Comparison of ENCODE assay signal across 8 cellular contexts in genomic region chr20:49508435-49509199, GRCh38. TPM values are rescaled to one million over a fixed set of nuclear protein-coding genes. Genes with fewer than 3 reads are reported as not detected.
A peak's percentile ranks its signal among the peaks of the same experiment; 100 is the strongest.
DNase-seq lines count a peak whose midpoint lies in the region; ATAC-seq and TF ChIP-seq lines count a peak whose summit lies in the region.

No MANE protein-coding gene starts in this region.

- TF ChIP-seq POLR2A in thyroid gland (IDR thresholded peaks at IDR 0.05), result no peak

- peaks cover 10% of the 10 kb centered on the region for H3K27me3 ChIP-seq in CD4-positive, CD25-positive, alpha-beta regulatory T cell (ENCODE audit: control insufficient read depth, insufficient read depth, low read length)
- H3K27me3 ChIP-seq in ascending aorta (no peaks in the 10 kb centered on the region), thyroid gland (no peaks in the 10 kb centered on the region)

- 52 to 60% methylated on average over 12 to 14 of the region's 14 CpGs for WGBS in thyroid gland, 2 donors

- peak in 2 of 3 donors; percentile 20 to 43 for DNase-seq in CD4-positive, CD25-positive, alpha-beta regulatory T cell
- DNase-seq in HCEC 1CT (peak; percentile 42), NCI-H526 (lab: John Stamatoyannopoulos, UW) (peak; percentile 52 to 77), ascending aorta (ENCODE audit: low spot score in 2 of 2) (no peak), iris pigment epithelial cell (ENCODE audit: low read depth) (peak; percentile 43), thyroid gland (no peak), cortex of kidney (lab: John Stamatoyannopoulos, UW) (no peak)

- no peak overlapping the region for H3K4me3 Mint-ChIP-seq in CD4-positive, CD25-positive, alpha-beta regulatory T cell

- H3K27me3 Mint-ChIP-seq in CD4-positive, CD25-positive, alpha-beta regulatory T cell, result peaks cover 39% of the 10 kb centered on the region

- ATAC-seq in CD4-positive, CD25-positive, alpha-beta regulatory T cell (ENCODE audit: low read depth in 2 of 2), result peak in 1 of 2 donors; percentile 28
- ATAC-seq in GM21381 (IDR thresholded peaks at IDR 0.05; ENCODE audit: unreplicated experiment), result no peak

- H3K4me1 Mint-ChIP-seq in CD4-positive, CD25-positive, alpha-beta regulatory T cell, result peaks cover 0 to 4% (median 1%) of the 10 kb centered on the region in 4 donors

- H3K4me1 ChIP-seq in CD4-positive, CD25-positive, alpha-beta regulatory T cell (ENCODE audit: control insufficient read depth, insufficient read depth, low read length, poor library complexity, severe bottlenecking), result no peaks in the 10 kb centered on the region
- H3K4me1 ChIP-seq in ascending aorta (peaks cover 12 to 57% of the 10 kb centered on the region in 2 donors), thyroid gland (no peaks in the 10 kb centered on the region)

- H3K36me3 Mint-ChIP-seq in CD4-positive, CD25-positive, alpha-beta regulatory T cell, result no peaks in the 10 kb centered on the region

- no peaks in the 10 kb centered on the region for H3K9me3 ChIP-seq in CD4-positive, CD25-positive, alpha-beta regulatory T cell (ENCODE audit: control insufficient read depth in 2 of 2, low read length in 2 of 2)
- H3K9me3 ChIP-seq in ascending aorta (no peaks in the 10 kb centered on the region), thyroid gland (no peaks in the 10 kb centered on the region)

- no peak overlapping the region for H3K27ac ChIP-seq in CD4-positive, CD25-positive, alpha-beta regulatory T cell (ENCODE audit: insufficient read depth, low read length, poor library complexity, severe bottlenecking)
- H3K27ac ChIP-seq in ascending aorta (peak overlapping the region; percentile 62 to 70), thyroid gland (no peak overlapping the region)

- H3K9me3 Mint-ChIP-seq in CD4-positive, CD25-positive, alpha-beta regulatory T cell, result no peaks in the 10 kb centered on the region

- no peak overlapping the region for H3K4me3 ChIP-seq in CD4-positive, CD25-positive, alpha-beta regulatory T cell (ENCODE audit: low read depth, low read length)
- H3K4me3 ChIP-seq in ascending aorta (no peak overlapping the region), thyroid gland (replicated peaks in 1 of 3) (no peak overlapping the region)

- peak; percentile 51 to 59 (median 52) for TF ChIP-seq CTCF in ascending aorta (IDR thresholded peaks at IDR 0.05)
- peak in 5 of 6 experiments; percentile 29 to 53 (median 45) for TF ChIP-seq CTCF in thyroid gland (IDR thresholded peaks at IDR 0.05)

- H3K36me3 ChIP-seq in CD4-positive, CD25-positive, alpha-beta regulatory T cell (ENCODE audit: control insufficient read depth, insufficient read depth, low read length), result no peaks in the 10 kb centered on the region
- peaks cover 48 to 59% of the 10 kb centered on the region in 2 donors for H3K36me3 ChIP-seq in ascending aorta
- no peaks in the 10 kb centered on the region for H3K36me3 ChIP-seq in thyroid gland

- intact Hi-C loops in ascending aorta (cut with DNase I), result loop anchor here (1.0 to 2.0 kb wide), 2 partner anchors 26 to 174 kb away; no protein-coding TSS in a partner anchor
- intact Hi-C loops in thyroid gland (cut with DNase I), result loop anchor here (5.0 kb wide), 1 partner anchor 171 kb away; no protein-coding TSS in a partner anchor

- H3K27ac Mint-ChIP-seq in CD4-positive, CD25-positive, alpha-beta regulatory T cell, result no peak overlapping the region

RNA-seq across cellular contexts. Expression of gene KCNB1, which starts 26.1 kb away (rescaled TPM):
- total RNA-seq in CD4-positive, CD25-positive, alpha-beta regulatory T cell, result not detected
- polyA plus RNA-seq in CD4-positive, CD25-positive, alpha-beta regulatory T cell, result under 1 TPM in 2 of 4 donors, not detected in 2; 0.02 to 0.05 TPM
- total RNA-seq in ascending aorta, result not detected
- total RNA-seq in thyroid gland, result under 1 TPM; 0.34 to 0.54 (median 0.47) TPM

RNA-seq across cellular contexts. Expression of gene PTGIS, which starts 59.3 kb away (rescaled TPM):
- not detected for total RNA-seq in CD4-positive, CD25-positive, alpha-beta regulatory T cell
- not detected for polyA plus RNA-seq in CD4-positive, CD25-positive, alpha-beta regulatory T cell
- total RNA-seq in ascending aorta, result 288 TPM
- total RNA-seq in thyroid gland, result 10 to 100 TPM in 3 of 4 donors, 1 to 10 TPM in 1; 4.4 to 41.2 (median 16.2) TPM

Comparison
In these comparisons a context has a peak if more than half of its experiments do, and no peak if none do; other contexts are left out.
1. DNase-seq: peak in CD4-positive, CD25-positive, alpha-beta regulatory T cell (2 of 3), HCEC 1CT (single experiment), NCI-H526 (2 of 2) and iris pigment epithelial cell (single experiment); none in ascending aorta (0 of 2), thyroid gland (0 of 2) and cortex of kidney (single experiment).
2. H3K27ac ChIP-seq: peak in ascending aorta (2 of 2); none in CD4-positive, CD25-positive, alpha-beta regulatory T cell (single experiment) and thyroid gland (0 of 3).